ENCODE assay signal across 7 cellular contexts in genomic region chr9:105425817-105426433, GRCh38. TPM values are rescaled to one million over a fixed set of nuclear protein-coding genes. Genes with fewer than 3 reads are reported as not detected.
DNase-seq lines count a peak whose midpoint lies in the region; ATAC-seq and TF ChIP-seq lines count a peak whose summit lies in the region.

No MANE protein-coding gene starts in this region.

- DNase-seq in GM13976 (ENCODE audit: low spot score) (peak; percentile 60), SW480 (ENCODE audit: low spot score) (peak; percentile 31), left lobe of liver (ENCODE audit: low spot score) (no peak), posterior vena cava (ENCODE audit: low spot score) (no peak)
- DNase-seq in activated CD4-positive, alpha-beta memory T cell treated with anti-CD3 and anti-CD28 coated beads, Interleukin-2, amount 10 ng/mL, durations not matched to agents 7 days and 5 days = no peak

- in situ Hi-C loops in GM13976 (cut with MboI; ENCODE audit: low sequenced_read_pairs, unreplicated experiment) = loop anchor here (25.0 kb wide), 1 partner anchor 286 kb away; no protein-coding TSS in a partner anchor

- H3K9me3 Mint-ChIP-seq in activated CD4-positive, alpha-beta memory T cell treated with anti-CD3 and anti-CD28 coated beads, Interleukin-2, amount 10 ng/mL, durations not matched to agents 7 days and 5 days = no peaks in the 10 kb centered on the region

- H3K27me3 Mint-ChIP-seq in activated CD4-positive, alpha-beta memory T cell treated with anti-CD3 and anti-CD28 coated beads, Interleukin-2, amount 10 ng/mL, durations not matched to agents 7 days and 5 days = peaks cover 10% of the 10 kb centered on the region

- TF ChIP-seq CTCF in GM13976 (IDR thresholded peaks at IDR 0.05; ENCODE audit: borderline replicate concordance, control extremely low read depth, extremely low read depth, insufficient read depth, missing control alignments) = no peak

- no peaks in the 10 kb centered on the region for H3K4me1 Mint-ChIP-seq in activated CD4-positive, alpha-beta memory T cell treated with anti-CD3 and anti-CD28 coated beads, Interleukin-2, amount 10 ng/mL, durations not matched to agents 7 days and 5 days

- no peak overlapping the region for H3K27ac Mint-ChIP-seq in activated CD4-positive, alpha-beta memory T cell treated with anti-CD3 and anti-CD28 coated beads, Interleukin-2, amount 10 ng/mL, durations not matched to agents 7 days and 5 days

- POLR2A ChIA-PET in activated CD4-positive, alpha-beta memory T cell treated with anti-CD3 and anti-CD28 coated beads, Interleukin-2, amount 10 ng/mL, durations not matched to agents 7 days and 5 days (lab: Charles Lee) = no interaction called here

- H3K4me3 Mint-ChIP-seq in activated CD4-positive, alpha-beta memory T cell treated with anti-CD3 and anti-CD28 coated beads, Interleukin-2, amount 10 ng/mL, durations not matched to agents 7 days and 5 days = no peak overlapping the region

- no peaks in the 10 kb centered on the region for H3K36me3 Mint-ChIP-seq in activated CD4-positive, alpha-beta memory T cell treated with anti-CD3 and anti-CD28 coated beads, Interleukin-2, amount 10 ng/mL, durations not matched to agents 7 days and 5 days (ENCODE audit: low read depth)

- ATAC-seq in HG02981 (IDR thresholded peaks at IDR 0.05; ENCODE audit: unreplicated experiment) = peak; percentile 78
- ATAC-seq in left lobe of liver = peak; percentile 88
- no peak for ATAC-seq in GM21737 (IDR thresholded peaks at IDR 0.05; ENCODE audit: unreplicated experiment)

- intact Hi-C loops in posterior vena cava (cut with DNase I) = no loop called here

- CTCF ChIA-PET in activated CD4-positive, alpha-beta memory T cell treated with anti-CD3 and anti-CD28 coated beads, Interleukin-2, amount 10 ng/mL, durations not matched to agents 7 days and 5 days (lab: Charles Lee) = interaction anchor here (0.8 to 1.4 kb wide), 2 partner anchors 290 to 293 kb away, joined by 4 read pairs; no protein-coding TSS in a partner anchor

RNA-seq across cellular contexts. Expression of gene FSD1L, which starts 21.9 kb away (rescaled TPM):
- total RNA-seq in left lobe of liver (0.50 TPM), posterior vena cava (1 to 10 TPM; 5.5 to 8.7 TPM)
- 1 to 10 TPM; 7.8 to 8.5 TPM for total RNA-seq in activated CD4-positive, alpha-beta memory T cell treated with anti-CD3 and anti-CD28 coated beads, Interleukin-2, amount 10 ng/mL, durations not matched to agents 7 days and 5 days

Comparison
In these comparisons a context has a peak if more than half of its experiments do, and no peak if none do; other contexts are left out.
1. DNase-seq: peak in GM13976 (single experiment) and SW480 (single experiment); none in left lobe of liver (single experiment), posterior vena cava (single experiment) and activated CD4-positive, alpha-beta memory T cell treated with anti-CD3 and anti-CD28 coated beads, Interleukin-2, amount 10 ng/mL, durations not matched to agents 7 days and 5 days (single experiment).